ENCODE assay signal across 8 cellular contexts in the genomic region with DNA sequence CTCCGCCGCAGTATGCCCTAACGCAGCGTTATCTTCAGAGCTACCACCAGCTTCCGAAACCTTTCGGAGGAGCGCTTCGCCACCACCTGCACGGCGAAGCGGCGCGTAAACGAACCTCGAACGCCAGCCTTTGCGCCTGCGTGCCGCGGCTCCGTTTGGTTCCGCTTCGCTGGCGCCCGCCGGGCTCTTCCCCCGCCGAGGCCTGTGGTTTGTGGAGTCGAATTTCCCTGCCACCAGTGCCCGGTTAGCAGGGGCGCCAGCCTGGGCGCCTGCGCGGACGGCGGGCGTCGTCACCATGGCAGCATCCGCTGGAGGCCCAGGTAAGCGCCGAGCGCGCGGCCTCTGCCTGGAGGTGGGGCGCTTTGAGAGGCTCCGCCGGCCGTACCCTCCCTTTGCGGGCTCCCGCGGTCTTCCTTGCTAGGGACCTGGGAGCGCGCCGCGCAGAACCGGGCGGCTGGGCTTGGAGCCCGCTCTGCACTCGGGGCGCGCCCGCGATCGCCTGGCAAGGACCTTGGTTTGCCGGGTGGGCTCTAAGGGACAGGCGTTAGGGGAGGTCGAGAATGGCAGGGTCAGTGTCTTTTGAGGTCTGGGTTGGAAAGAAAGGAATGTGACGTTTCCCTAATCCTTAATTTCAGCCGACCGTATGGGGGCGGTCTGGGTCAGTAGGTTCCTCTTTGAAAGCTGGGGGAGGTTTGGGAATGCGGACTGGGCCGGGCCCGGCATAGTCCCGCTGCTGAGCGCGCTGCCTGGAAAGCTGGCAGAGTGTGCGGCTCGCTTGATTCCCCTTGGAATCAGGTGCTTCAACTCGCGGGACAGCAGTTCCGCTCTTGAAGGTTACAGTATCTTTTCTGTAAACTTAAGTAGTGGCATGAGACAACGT. TPM values are rescaled to one million over a fixed set of nuclear protein-coding genes. Genes with fewer than 3 reads are reported as not detected.
DNase-seq lines count a peak whose midpoint lies in the region; ATAC-seq and TF ChIP-seq lines count a peak whose summit lies in the region.

Gene FAM151B (plus strand): TSS at position 272 of the 880 bp plus-strand sequence. CDS start 24 bp downstream, at position 296.

- H3K4me3 ChIP-seq in liver (ENCODE audit: low read depth in 1 of 3, low read length in 3 of 3), result peak within 1 kb of the TSS; percentile 51 to 94 (median 84)

- under 1% methylated on average over 83 of the region's 83 CpGs for WGBS in liver

- TF ChIP-seq RAD21 in liver (IDR thresholded peaks at IDR 0.05), result peak; percentile 63 to 66

- peak within 1 kb of the TSS; percentile 60 to 77 for H3K9ac ChIP-seq in liver (ENCODE audit: low read depth in 1 of 2, low read length in 2 of 2)

- no peaks in the 10 kb centered on the region for H3K27me3 ChIP-seq in liver (ENCODE audit: control insufficient read depth in 4 of 4, insufficient read depth in 4 of 4, low read length in 3 of 4)

- ATAC-seq in GM19395 (IDR thresholded peaks at IDR 0.05; ENCODE audit: unreplicated experiment) (peak; percentile 92), HG03521 (IDR thresholded peaks at IDR 0.05; ENCODE audit: unreplicated experiment) (peak; percentile 76)

- peak within 1 kb of the TSS; percentile 40 to 86 for H3K27ac ChIP-seq in liver (ENCODE audit: low read depth in 1 of 2, low read length in 2 of 2)

- peaks cover 0 to 5% (median under 1%) of the 10 kb centered on the region in 4 donors for H3K36me3 ChIP-seq in liver (ENCODE audit: control insufficient read depth in 4 of 4, insufficient read depth in 3 of 4, low read depth in 1 of 4, low read length in 3 of 4)

- no peaks in the 10 kb centered on the region for H3K9me3 ChIP-seq in liver (ENCODE audit: control insufficient read depth in 4 of 4, low read length in 3 of 4)

- DNase-seq in C1 segment of cervical spinal cord (lab: John Stamatoyannopoulos, UW) (peak; percentile 37 to 97 (median 79)), NCI-H526 treated with DMSO at 0.1 percent for 48 hours (lab: John Stamatoyannopoulos, UW) (peak; percentile 90), dermis microvascular lymphatic vessel endothelial cell (ENCODE audit: low read depth in 2 of 2) (peak; percentile 81 to 93)
- DNase-seq in activated CD4-positive, alpha-beta T cell treated with anti-CD3 and anti-CD28 coated beads, Interleukin-2, amount 50 U/mL, for 48 hours, result peak; percentile 79 to 85
- peak; percentile 67 for DNase-seq in stimulated activated CD4-positive, alpha-beta T cell treated with anti-CD3 and anti-CD28 coated beads, Interleukin-2, amount 100 ng/mL, for 4 hours (ENCODE audit: low read depth)

- peak; percentile 11 for TF ChIP-seq CTCF in liver (IDR thresholded peaks at IDR 0.05; ENCODE audit: low read depth, low read length, missing input control)

- peaks cover 0 to 10% (median 1%) of the 10 kb centered on the region in 4 donors for H3K4me1 ChIP-seq in liver (ENCODE audit: control insufficient read depth in 4 of 4, insufficient read depth in 4 of 4, low read length in 3 of 4)

TF ChIP-seq in liver, 16 proteins besides CTCF, POLR2A, EP300 and RAD21:
- peak; percentile 66 for TF ChIP-seq YY1 (IDR thresholded peaks at IDR 0.05)
- peak; percentile 43 for TF ChIP-seq SP1 (IDR thresholded peaks at IDR 0.05)
- peak; percentile 34 for TF ChIP-seq FOXA1 (IDR thresholded peaks at IDR 0.05)
- no peak for TF ChIP-seq JUND (IDR thresholded peaks at IDR 0.05)
- peak in 1 of 2 donors; percentile 45 for TF ChIP-seq GABPA (IDR thresholded peaks at IDR 0.05 in 1 of 2, conservative IDR thresholded peaks at IDR 0.05 in 1 of 2)
- peak in 1 of 2 donors; percentile 40 for TF ChIP-seq RXRA (IDR thresholded peaks at IDR 0.05)
- peak in 1 of 2 donors; percentile 19 for TF ChIP-seq EGR1 (IDR thresholded peaks at IDR 0.05; ENCODE audit: low read depth in 2 of 2)
- TF ChIP-seq NR2F2 (IDR thresholded peaks at IDR 0.05), result peak; percentile 14
- TF ChIP-seq REST (IDR thresholded peaks at IDR 0.05), result peak; percentile 31
- no peak for TF ChIP-seq FOXA2 (IDR thresholded peaks at IDR 0.05)
- no peak for TF ChIP-seq HNF4G (IDR thresholded peaks at IDR 0.05)
- TF ChIP-seq HNF4A (conservative IDR thresholded peaks at IDR 0.05), result peak in 1 of 2 donors; percentile 41
- peak; percentile 50 for TF ChIP-seq MAX (IDR thresholded peaks at IDR 0.05)
- peak; percentile 28 for TF ChIP-seq TAF1 (conservative IDR thresholded peaks at IDR 0.05)
TF ChIP-seq in liver: peak in this region for 11.

RNA-seq across cellular contexts. Expression of gene FAM151B, which starts in this region (rescaled TPM):
- total RNA-seq in dermis microvascular lymphatic vessel endothelial cell (1.9 and 2.3 TPM in 2 replicates), liver (1 to 10 TPM; 2.0 to 3.0 TPM)
- under 1 TPM; 0.43 to 0.71 TPM for polyA plus RNA-seq in liver

Comparison
In these comparisons a context has a peak if more than half of its experiments do, and no peak if none do; other contexts are left out.
1. Peak in every context shown above with its lines: DNase-seq, ATAC-seq, H3K4me3 ChIP-seq and H3K27ac ChIP-seq.